ENCODE assay signal across 15 cellular contexts in the genomic region with DNA sequence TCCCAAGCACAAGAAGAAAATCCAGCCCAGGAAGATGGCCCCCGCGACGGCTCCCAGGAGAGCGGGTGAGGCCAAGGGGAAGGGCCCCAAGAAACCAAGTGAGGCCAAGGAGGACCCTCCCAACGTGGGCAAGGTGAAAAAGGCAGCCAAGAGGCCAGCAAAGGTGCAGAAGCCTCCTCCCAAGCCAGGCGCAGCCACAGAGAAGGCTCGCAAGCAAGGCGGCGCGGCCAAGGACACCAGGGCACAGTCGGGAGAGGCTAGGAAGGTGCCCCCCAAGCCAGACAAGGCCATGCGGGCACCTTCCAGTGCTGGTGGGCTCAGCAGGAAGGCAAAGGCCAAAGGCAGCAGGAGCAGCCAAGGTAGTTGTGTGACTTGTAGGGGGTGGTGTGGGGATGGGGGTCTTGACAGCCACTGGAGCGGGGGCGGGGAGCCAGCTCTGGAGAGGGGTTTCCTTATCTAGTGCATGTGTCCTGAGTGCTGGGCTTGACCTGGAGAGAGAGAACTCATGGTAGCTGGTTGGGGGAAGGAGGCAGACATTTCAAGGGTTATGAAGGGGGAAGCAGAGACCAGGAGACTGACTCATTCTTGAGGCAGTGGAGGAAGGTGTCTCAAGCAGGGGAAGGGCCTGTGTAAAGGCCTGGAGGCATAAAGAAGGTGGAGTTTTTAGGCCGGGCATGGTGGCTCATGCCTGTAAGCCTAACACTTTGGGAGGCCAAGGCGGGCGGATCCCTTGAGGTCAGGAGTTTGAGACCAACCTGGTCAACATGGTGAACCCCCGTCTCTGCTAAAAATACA. TPM values are rescaled to one million over a fixed set of nuclear protein-coding genes. Genes with fewer than 3 reads are reported as not detected.
DNase-seq lines count a peak whose midpoint lies in the region; ATAC-seq, FAIRE-seq and TF ChIP-seq lines count a peak whose summit lies in the region.
"Had no signal": no experiment of that assay in that cellular context is flagged by ENCODE, and none has a peak within 500 bp of the region (broad histone marks: within the 10 kb centered on the region; RNA-seq: fewer than 3 reads in every experiment).

No MANE protein-coding gene starts in this region.

- ATAC-seq in HG02852 (IDR thresholded peaks at IDR 0.05; ENCODE audit: unreplicated experiment) (no peak), HG03159 (IDR thresholded peaks at IDR 0.05; ENCODE audit: unreplicated experiment) (no peak)
- ATAC-seq: GM12878, HCT116 had no signal

- no peak overlapping the region for H3K4me3 Mint-ChIP-seq in nephron progenitor cell

- H3K27ac Mint-ChIP-seq in nephron progenitor cell, result peak overlapping the region; percentile 29

- H3K36me3 ChIP-seq in bronchial epithelial cell (ENCODE audit: control insufficient read depth, insufficient read depth, low read length), result no peaks in the 10 kb centered on the region
- H3K36me3 ChIP-seq: ascending aorta, right atrium auricular region, thoracic aorta, WERI-Rb-1 had no signal

- H3K9me3 Mint-ChIP-seq in nephron progenitor cell, result no peaks in the 10 kb centered on the region

- DNase-seq in ELR (ENCODE audit: low read depth), result peak; percentile 84
- peak; percentile 82 for DNase-seq in NB4 (ENCODE audit: low read depth)
- DNase-seq in bronchial epithelial cell (ENCODE audit: low read depth), result peak; percentile 80
- DNase-seq in nephron progenitor cell, result no peak
- no peak for DNase-seq in activated naive CD4-positive, alpha-beta T cell (lab: John Stamatoyannopoulos, UW)
- DNase-seq in mucosa of gallbladder (ENCODE audit: low spot score), result no peak
- DNase-seq: NCI-H2227 treated with DMSO at 0.1 percent for 48 hours, WERI-Rb-1 had no signal

- no peaks in the 10 kb centered on the region for H3K27me3 ChIP-seq in bronchial epithelial cell (ENCODE audit: control insufficient read depth, insufficient read depth, low read length)
- H3K27me3 ChIP-seq: ascending aorta, right atrium auricular region had no signal

- H3K36me3 Mint-ChIP-seq in nephron progenitor cell (ENCODE audit: low read depth), result no peaks in the 10 kb centered on the region

- FAIRE-seq in bronchial epithelial cell (lab: Jason Lieb, UNC), result no peak
- FAIRE-seq: GM12878 had no signal

- no peak for TF ChIP-seq CTCF in NB4 (IDR thresholded peaks at IDR 0.05; ENCODE audit: low read depth, low read length)
- TF ChIP-seq CTCF in bronchial epithelial cell (IDR thresholded peaks at IDR 0.05; ENCODE audit: insufficient read depth, low read length, severe bottlenecking), result no peak
- TF ChIP-seq CTCF in nephron progenitor cell (IDR thresholded peaks at IDR 0.05), result no peak

- H3K4me3 ChIP-seq in NB4 (ENCODE audit: low read depth, low read length), result no peak overlapping the region
- no peak overlapping the region for H3K4me3 ChIP-seq in bronchial epithelial cell (ENCODE audit: low read depth, low read length)
- H3K4me3 ChIP-seq: ascending aorta, GM12878, right atrium auricular region, thoracic aorta had no signal

- peaks cover 35% of the 10 kb centered on the region for H3K4me1 Mint-ChIP-seq in nephron progenitor cell

- no peak for TF ChIP-seq POLR2A in NB4 (IDR thresholded peaks at IDR 0.05; ENCODE audit: extremely low read depth, insufficient read length)

- H3K27me3 Mint-ChIP-seq in nephron progenitor cell (ENCODE audit: low read depth, poor library complexity), result peaks cover 6% of the 10 kb centered on the region

RNA-seq across cellular contexts. Expression of a gene that starts 6.2 kb away (rescaled TPM):
- total RNA-seq in bronchial epithelial cell (not detected in 2 replicates), mucosa of gallbladder (not detected)
- total RNA-seq: ascending aorta, GM12878, right atrium auricular region, thoracic aorta had no signal

RNA-seq across cellular contexts. Expression of a gene that starts 20.8 kb away (rescaled TPM):
- total RNA-seq in bronchial epithelial cell, result not detected in 2 replicates
- total RNA-seq in mucosa of gallbladder, result not detected
- total RNA-seq: ascending aorta, GM12878, right atrium auricular region, thoracic aorta had no signal

RNA-seq across cellular contexts. Expression of a gene that starts 57.3 kb away (rescaled TPM):
- 1.0 and 2.4 TPM in 2 replicates for total RNA-seq in bronchial epithelial cell
- 82.2 TPM for total RNA-seq in mucosa of gallbladder

Comparison
In these comparisons a context has a peak if more than half of its experiments do, and no peak if none do; other contexts are left out.
1. DNase-seq: peak in ELR (single experiment), NB4 (single experiment) and bronchial epithelial cell (single experiment); none in nephron progenitor cell (single experiment), activated naive CD4-positive, alpha-beta T cell (0 of 4) and mucosa of gallbladder (single experiment).
2. RNA of a gene that starts 57.3 kb away (total RNA-seq): 82.2 TPM in mucosa of gallbladder (single experiment); 1.0 to 2.4 TPM in bronchial epithelial cell; every median in the first group is over 10 times any median in the second.